In genomic region chr18:24792164-24792563, GRCh38 we compare ENCODE assay signal across 17 cellular contexts.
A peak's percentile ranks its signal among the peaks of the same experiment; 100 is the strongest.
DNase-seq lines count a peak whose midpoint lies in the region; TF ChIP-seq lines count a peak whose summit lies in the region.
"Had no signal": no experiment of that assay in that cellular context is flagged by ENCODE, and none has a peak within 500 bp of the region (broad histone marks: within the 10 kb centered on the region; RNA-seq: fewer than 3 reads in every experiment).

No MANE protein-coding gene starts in this region.

- DNase-seq in DMS 273 treated with DMSO at 0.1 percent for 48 hours (lab: John Stamatoyannopoulos, UW), result peak; percentile 33
- peak; percentile 69 for DNase-seq in NCI-H2227 treated with DMSO at 0.1 percent for 48 hours (lab: John Stamatoyannopoulos, UW)
- no peak for DNase-seq in glutamatergic neuron
- no peak for DNase-seq in nephron progenitor cell
- DNase-seq in LoVo (ENCODE audit: low spot score), result no peak
- no peak for DNase-seq in stimulated activated CD4-positive, alpha-beta T cell treated with anti-CD3 and anti-CD28 coated beads, Interleukin-15, amount 100 ng/mL, for 24 hours
- no peak for DNase-seq in NCI-H1436 treated with DMSO at 0.1 percent for 48 hours (lab: John Stamatoyannopoulos, UW)
- DNase-seq in activated T-helper 2 cell treated with anti-CD3 and anti-CD28 coated beads, Interferon-gamma antibody, Interleukin-2, Interleukin-4, amounts not matched to agents 10 μg/mL and 5 μg/mL and 100 μg/mL, durations not matched to agents 14 hours and 24 hours and 36 hours (ENCODE audit: low spot score), result no peak
- DNase-seq: effector memory CD4-positive, alpha-beta T cell; GOT3; NCI-H2029 treated with DMSO at 0.1 percent for 48 hours; NCI-H526 treated with DMSO at 0.1 percent for 48 hours; sigmoid colon; stimulated activated CD4-positive, alpha-beta T cell treated with anti-CD3 and anti-CD28 coated beads, Interleukin-1b, Interleukin-23, amount 100 ng/mL, for 48 hours; trophoblast cell had no signal

- H3K4me3 Mint-ChIP-seq in glutamatergic neuron (ENCODE audit: unreplicated experiment) (peak overlapping the region; percentile 65), nephron progenitor cell (peak overlapping the region; percentile 23)
- H3K4me3 Mint-ChIP-seq in activated T-helper 2 cell treated with anti-CD3 and anti-CD28 coated beads, Interferon-gamma antibody, Interleukin-2, Interleukin-4, amounts not matched to agents 10 μg/mL and 5 μg/mL and 100 μg/mL, durations not matched to agents 14 hours and 24 hours and 36 hours (ENCODE audit: low read depth), result no peak overlapping the region
- H3K4me3 Mint-ChIP-seq: activated T-helper 1 cell treated with anti-CD3 and anti-CD28 coated beads, Interleukin-12 subunit alpha, Interleukin-12 subunit beta, Interleukin-2, Interleukin-4 antibody, amounts not matched to agents 30 ng/mL and 10 ng/mL and 1 ng/mL, durations not matched to agents 14 hours and 24 hours and 36 hours; stimulated activated naive CD8-positive, alpha-beta T cell treated with anti-CD3 and anti-CD28 coated beads, Interleukin-15, Interleukin-2, amounts not matched to agents 100 ng/mL and 50 ng/mL, for 24 hours had no signal

- H3K9me3 Mint-ChIP-seq in glutamatergic neuron (ENCODE audit: unreplicated experiment) (peaks cover 3% of the 10 kb centered on the region), nephron progenitor cell (peaks cover 30% of the 10 kb centered on the region)
- no peaks in the 10 kb centered on the region for H3K9me3 Mint-ChIP-seq in activated T-helper 2 cell treated with anti-CD3 and anti-CD28 coated beads, Interferon-gamma antibody, Interleukin-2, Interleukin-4, amounts not matched to agents 10 μg/mL and 5 μg/mL and 100 μg/mL, durations not matched to agents 14 hours and 24 hours and 36 hours
- H3K9me3 Mint-ChIP-seq: activated T-helper 1 cell treated with anti-CD3 and anti-CD28 coated beads, Interleukin-12 subunit alpha, Interleukin-12 subunit beta, Interleukin-2, Interleukin-4 antibody, amounts not matched to agents 30 ng/mL and 10 ng/mL and 1 ng/mL, durations not matched to agents 14 hours and 24 hours and 36 hours had no signal

- H3K4me1 Mint-ChIP-seq in glutamatergic neuron (ENCODE audit: low read depth, unreplicated experiment), result peaks cover 15% of the 10 kb centered on the region
- H3K4me1 Mint-ChIP-seq in nephron progenitor cell, result peaks cover 25% of the 10 kb centered on the region
- no peaks in the 10 kb centered on the region for H3K4me1 Mint-ChIP-seq in activated T-helper 2 cell treated with anti-CD3 and anti-CD28 coated beads, Interferon-gamma antibody, Interleukin-2, Interleukin-4, amounts not matched to agents 10 μg/mL and 5 μg/mL and 100 μg/mL, durations not matched to agents 14 hours and 24 hours and 36 hours (ENCODE audit: low read depth)

- H3K27me3 Mint-ChIP-seq in glutamatergic neuron (ENCODE audit: unreplicated experiment) (no peaks in the 10 kb centered on the region), nephron progenitor cell (ENCODE audit: low read depth, poor library complexity) (peaks cover under 1% of the 10 kb centered on the region)
- H3K27me3 Mint-ChIP-seq in activated T-helper 2 cell treated with anti-CD3 and anti-CD28 coated beads, Interferon-gamma antibody, Interleukin-2, Interleukin-4, amounts not matched to agents 10 μg/mL and 5 μg/mL and 100 μg/mL, durations not matched to agents 14 hours and 24 hours and 36 hours (ENCODE audit: low read depth), result no peaks in the 10 kb centered on the region

- H3K36me3 Mint-ChIP-seq in glutamatergic neuron (ENCODE audit: unreplicated experiment), result peaks cover 5% of the 10 kb centered on the region
- H3K36me3 Mint-ChIP-seq in nephron progenitor cell (ENCODE audit: low read depth), result peaks cover 19% of the 10 kb centered on the region
- H3K36me3 Mint-ChIP-seq in activated T-helper 2 cell treated with anti-CD3 and anti-CD28 coated beads, Interferon-gamma antibody, Interleukin-2, Interleukin-4, amounts not matched to agents 10 μg/mL and 5 μg/mL and 100 μg/mL, durations not matched to agents 14 hours and 24 hours and 36 hours (ENCODE audit: low read depth), result no peaks in the 10 kb centered on the region

- intact Hi-C loops in activated T-helper 2 cell treated with anti-CD3 and anti-CD28 coated beads, Interferon-gamma antibody, Interleukin-2, Interleukin-4, amounts not matched to agents 10 μg/mL and 5 μg/mL and 100 μg/mL, durations not matched to agents 14 hours and 24 hours and 36 hours (cut with micrococcal nuclease), result no loop called here

- peak overlapping the region; percentile 94 for H3K27ac Mint-ChIP-seq in glutamatergic neuron (ENCODE audit: unreplicated experiment)
- peak overlapping the region; percentile 13 for H3K27ac Mint-ChIP-seq in nephron progenitor cell
- no peak overlapping the region for H3K27ac Mint-ChIP-seq in activated T-helper 2 cell treated with anti-CD3 and anti-CD28 coated beads, Interferon-gamma antibody, Interleukin-2, Interleukin-4, amounts not matched to agents 10 μg/mL and 5 μg/mL and 100 μg/mL, durations not matched to agents 14 hours and 24 hours and 36 hours
- H3K27ac Mint-ChIP-seq: activated T-helper 1 cell treated with anti-CD3 and anti-CD28 coated beads, Interleukin-12 subunit alpha, Interleukin-12 subunit beta, Interleukin-2, Interleukin-4 antibody, amounts not matched to agents 30 ng/mL and 10 ng/mL and 1 ng/mL, durations not matched to agents 14 hours and 24 hours and 36 hours; stimulated activated naive CD8-positive, alpha-beta T cell treated with anti-CD3 and anti-CD28 coated beads, Interleukin-15, Interleukin-2, amounts not matched to agents 100 ng/mL and 50 ng/mL, for 24 hours had no signal

- TF ChIP-seq CTCF in glutamatergic neuron (IDR thresholded peaks at IDR 0.05; ENCODE audit: partially characterized antibody, unreplicated experiment), result no peak
- TF ChIP-seq CTCF in nephron progenitor cell (IDR thresholded peaks at IDR 0.05), result no peak

Comparison
In these comparisons a context has a peak if more than half of its experiments do, and no peak if none do; other contexts are left out.
1. DNase-seq: peak in DMS 273 treated with DMSO at 0.1 percent for 48 hours (single experiment) and NCI-H2227 treated with DMSO at 0.1 percent for 48 hours (single experiment); none in glutamatergic neuron (single experiment), nephron progenitor cell (single experiment), LoVo (single experiment), stimulated activated CD4-positive, alpha-beta T cell treated with anti-CD3 and anti-CD28 coated beads, Interleukin-15, amount 100 ng/mL, for 24 hours (single experiment), NCI-H1436 treated with DMSO at 0.1 percent for 48 hours (single experiment) and activated T-helper 2 cell treated with anti-CD3 and anti-CD28 coated beads, Interferon-gamma antibody, Interleukin-2, Interleukin-4, amounts not matched to agents 10 μg/mL and 5 μg/mL and 100 μg/mL, durations not matched to agents 14 hours and 24 hours and 36 hours (single experiment).